Comparison of ENCODE assay signal across 18 cellular contexts in genomic region chr3:150543531-150543930, GRCh38. TPM values are rescaled to one million over a fixed set of nuclear protein-coding genes. Genes with fewer than 3 reads are reported as not detected.
DNase-seq lines count a peak whose midpoint lies in the region; ATAC-seq, FAIRE-seq and TF ChIP-seq lines count a peak whose summit lies in the region.
"Had no signal": no experiment of that assay in that cellular context is flagged by ENCODE, and none has a peak within 500 bp of the region (broad histone marks: within the 10 kb centered on the region; RNA-seq: fewer than 3 reads in every experiment).

No MANE protein-coding gene starts in this region.

- H3K9me3 Mint-ChIP-seq in activated naive CD8-positive, alpha-beta T cell treated with anti-CD3 and anti-CD28 coated beads for 36 hours: no peaks in the 10 kb centered on the region

- no peaks in the 10 kb centered on the region for H3K9me3 ChIP-seq in keratinocyte (ENCODE audit: control insufficient read depth, low read depth, low read length)
- no peaks in the 10 kb centered on the region for H3K9me3 ChIP-seq in vagina

- no peaks in the 10 kb centered on the region for H3K27me3 Mint-ChIP-seq in activated naive CD8-positive, alpha-beta T cell treated with anti-CD3 and anti-CD28 coated beads for 36 hours

- H3K36me3 Mint-ChIP-seq in activated naive CD8-positive, alpha-beta T cell treated with anti-CD3 and anti-CD28 coated beads for 36 hours: peaks cover 51% of the 10 kb centered on the region

- H3K79me2 ChIP-seq in ACC112 (ENCODE audit: control insufficient read depth, insufficient read depth, low read length, unreplicated experiment) (peaks cover 61% of the 10 kb centered on the region), keratinocyte (ENCODE audit: control insufficient read depth, insufficient read depth, low read length) (peaks cover 50% of the 10 kb centered on the region)

- peak overlapping the region; percentile 58 for H3K27ac Mint-ChIP-seq in activated naive CD8-positive, alpha-beta T cell treated with anti-CD3 and anti-CD28 coated beads for 36 hours

- H3K4me3 ChIP-seq in ACC112 (ENCODE audit: low read depth, low read length) (peak overlapping the region; percentile 96; the same call in 1 of the 2 replicates), keratinocyte (ENCODE audit: control insufficient read depth in 2 of 3, extremely low read depth in 1 of 3, insufficient read depth in 2 of 3, low read depth in 1 of 3, low read length in 3 of 3) (no peak overlapping the region), vagina (no peak overlapping the region)

- H3K27ac ChIP-seq in ACC112 (ENCODE audit: low read depth, low read length): no peak overlapping the region
- H3K27ac ChIP-seq in keratinocyte (ENCODE audit: control insufficient read depth, insufficient read depth, low read length): peak overlapping the region; percentile 2
- H3K27ac ChIP-seq in vagina: no peak overlapping the region

- peak overlapping the region; percentile 10 for H3K4me3 Mint-ChIP-seq in activated naive CD8-positive, alpha-beta T cell treated with anti-CD3 and anti-CD28 coated beads for 36 hours

- H2AFZ ChIP-seq in ACC112 (ENCODE audit: low read length, unreplicated experiment) (no peak overlapping the region), keratinocyte (ENCODE audit: control insufficient read depth, low read length) (no peak overlapping the region)

- dilution Hi-C loops in keratinocyte (cut with MboI; ENCODE audit: extremely low pct_ligation_motif_present, low sequenced_read_pairs): no loop called here

- H3K36me3 ChIP-seq in ACC112 (ENCODE audit: insufficient read depth, low read length): peaks cover 26% of the 10 kb centered on the region
- H3K36me3 ChIP-seq in keratinocyte (ENCODE audit: control insufficient read depth in 2 of 2, extremely low read depth in 1 of 2, insufficient read depth in 2 of 2, low read length in 2 of 2): peaks cover 6 to 9% of the 10 kb centered on the region in 2 experiments
- no peaks in the 10 kb centered on the region for H3K36me3 ChIP-seq in vagina

- H3K4me1 ChIP-seq in ACC112 (ENCODE audit: control insufficient read depth, insufficient read depth, low read length, unreplicated experiment): peaks cover 25% of the 10 kb centered on the region
- H3K4me1 ChIP-seq in keratinocyte (ENCODE audit: control insufficient read depth, extremely low read depth, insufficient read depth, low read length): peaks cover 21% of the 10 kb centered on the region
- H3K4me1 ChIP-seq in vagina: peaks cover 40% of the 10 kb centered on the region

- no peak overlapping the region for H3K9ac ChIP-seq in keratinocyte (ENCODE audit: control insufficient read depth, extremely low read depth, insufficient read depth, low read length)

- H3K27me3 ChIP-seq in ACC112 (ENCODE audit: insufficient read depth, low read length): no peaks in the 10 kb centered on the region
- no peaks in the 10 kb centered on the region for H3K27me3 ChIP-seq in keratinocyte (ENCODE audit: control insufficient read depth, extremely low read depth, insufficient read depth, low read length)
- no peaks in the 10 kb centered on the region for H3K27me3 ChIP-seq in vagina
- H3K27me3 ChIP-seq: foreskin keratinocyte had no signal

- H4K20me1 ChIP-seq in keratinocyte (ENCODE audit: control insufficient read depth, extremely low read depth, insufficient read depth, low read length): peaks cover 2% of the 10 kb centered on the region

- intact Hi-C loops in vagina (cut with DNase I): no loop called here

- ATAC-seq in GM21528 (IDR thresholded peaks at IDR 0.05; ENCODE audit: low FRiP score, unreplicated experiment): no peak

- no peak for FAIRE-seq in keratinocyte (lab: Jason Lieb, UNC)
- FAIRE-seq: small intestine had no signal

- DNase-seq in EH (ENCODE audit: low read depth) (peak; percentile 10), keratinocyte (ENCODE audit: low read depth, low spot score) (no peak), NCI-H526 (lab: John Stamatoyannopoulos, UW) (no peak), NCI-H510A treated with DMSO at 0.1 percent for 48 hours (lab: John Stamatoyannopoulos, UW) (no peak), vagina (ENCODE audit: extremely low spot score in 2 of 2) (no peak)
- no peak for DNase-seq in activated naive CD8-positive, alpha-beta T cell treated with anti-CD3 and anti-CD28 coated beads for 36 hours
- DNase-seq: activated CD4-positive, alpha-beta T cell treated with anti-CD3 and anti-CD28 coated beads for 1 hour; DMS79; effector CD4-positive, alpha-beta T cell; NCI-H2081; NCI-H748 treated with DMSO at 0.1 percent for 48 hours; RPMI8226; substantia nigra; T-helper 1 cell had no signal

- TF ChIP-seq CTCF in keratinocyte (optimal IDR thresholded peaks at IDR 0.05 in 1 of 3, IDR thresholded peaks at IDR 0.05 in 1 of 3, conservative IDR thresholded peaks at IDR 0.05 in 1 of 3; ENCODE audit: extremely low read depth in 1 of 3, insufficient read depth in 2 of 3, low read length in 3 of 3): no peak
- TF ChIP-seq CTCF in vagina (IDR thresholded peaks at IDR 0.05): no peak

- H3K4me2 ChIP-seq in keratinocyte (ENCODE audit: control insufficient read depth, extremely low read depth, insufficient read depth, low read depth, low read length): no peak overlapping the region

- peaks cover 41% of the 10 kb centered on the region for H3K4me1 Mint-ChIP-seq in activated naive CD8-positive, alpha-beta T cell treated with anti-CD3 and anti-CD28 coated beads for 36 hours

- TF ChIP-seq POLR2A in vagina (IDR thresholded peaks at IDR 0.05): no peak

- no peaks in the 10 kb centered on the region for H3K9me1 ChIP-seq in keratinocyte (ENCODE audit: control insufficient read depth, extremely low read depth, insufficient read depth, low read length)

RNA-seq across cellular contexts. Expression of gene SERP1, which starts 2.8 kb away (rescaled TPM):
- total RNA-seq in activated naive CD8-positive, alpha-beta T cell treated with anti-CD3 and anti-CD28 coated beads for 36 hours: 100 to 1,000 TPM; 121 to 123 TPM
- 56.2 to 84.2 TPM (median 61.8 TPM) in 3 replicates for polyA plus RNA-seq in keratinocyte
- 69.5 TPM for polyA plus RNA-seq in keratinocyte (2011; ENCODE audit: low read depth)
- 55.0 and 91.6 TPM in 2 replicates for polyA plus RNA-seq in keratinocyte (2011; cell fraction: cytosol; rRNA removed)
- polyA plus RNA-seq in keratinocyte (2011; cell fraction: nucleus; rRNA removed): 44.8 and 58.8 TPM in 2 replicates
- polyA plus RNA-seq in keratinocyte (2012; ENCODE audit: low replicate concordance): 84.6 and 89.6 TPM in 2 replicates
- polyA minus RNA-seq in keratinocyte: 13.7 to 47.3 TPM (median 26.0 TPM) in 3 replicates
- polyA minus RNA-seq in keratinocyte (2011; cell fraction: cytosol; rRNA and poly(A)+ RNA removed): 211 TPM
- polyA minus RNA-seq in keratinocyte (2011; cell fraction: nucleus; rRNA and poly(A)+ RNA removed): 46.6 and 49.6 TPM in 2 replicates
- total RNA-seq in vagina: 231 TPM

RNA-seq across cellular contexts. Expression of gene EIF2A, which starts 3.1 kb away (rescaled TPM):
- total RNA-seq in activated naive CD8-positive, alpha-beta T cell treated with anti-CD3 and anti-CD28 coated beads for 36 hours: 100 to 1,000 TPM; 147 to 149 TPM
- 51.3 to 147 TPM (median 104 TPM) in 3 replicates for polyA plus RNA-seq in keratinocyte
- 324 TPM for polyA plus RNA-seq in keratinocyte (2011; ENCODE audit: low read depth)
- 78.8 and 149 TPM in 2 replicates for polyA plus RNA-seq in keratinocyte (2011; cell fraction: cytosol; rRNA removed)
- 66.7 and 83.8 TPM in 2 replicates for polyA plus RNA-seq in keratinocyte (2011; cell fraction: nucleus; rRNA removed)
- polyA plus RNA-seq in keratinocyte (2012; ENCODE audit: low replicate concordance): 50.7 and 55.3 TPM in 2 replicates
- 12.9 to 95.7 TPM (median 71.7 TPM) in 3 replicates for polyA minus RNA-seq in keratinocyte
- polyA minus RNA-seq in keratinocyte (2011; cell fraction: cytosol; rRNA and poly(A)+ RNA removed): 24.6 TPM
- polyA minus RNA-seq in keratinocyte (2011; cell fraction: nucleus; rRNA and poly(A)+ RNA removed): 25.0 and 35.0 TPM in 2 replicates
- 146 TPM for total RNA-seq in vagina

RNA-seq across cellular contexts. Expression of gene SELENOT, which starts 59.6 kb away (rescaled TPM):
- 100 to 1,000 TPM; 107 to 110 TPM for total RNA-seq in activated naive CD8-positive, alpha-beta T cell treated with anti-CD3 and anti-CD28 coated beads for 36 hours
- polyA plus RNA-seq in keratinocyte: 357 to 668 TPM (median 597 TPM) in 3 replicates
- 24.1 TPM for polyA plus RNA-seq in keratinocyte (2011; ENCODE audit: low read depth)
- 421 and 922 TPM in 2 replicates for polyA plus RNA-seq in keratinocyte (2011; cell fraction: cytosol; rRNA removed)
- polyA plus RNA-seq in keratinocyte (2011; cell fraction: nucleus; rRNA removed): 313 and 352 TPM in 2 replicates
- polyA plus RNA-seq in keratinocyte (2012; ENCODE audit: low replicate concordance): 135 and 141 TPM in 2 replicates
- 285 to 581 TPM (median 504 TPM) in 3 replicates for polyA minus RNA-seq in keratinocyte
- polyA minus RNA-seq in keratinocyte (2011; cell fraction: cytosol; rRNA and poly(A)+ RNA removed): 191 TPM
- 108 and 188 TPM in 2 replicates for polyA minus RNA-seq in keratinocyte (2011; cell fraction: nucleus; rRNA and poly(A)+ RNA removed)
- total RNA-seq in vagina: 70.0 TPM
